Comparison of ENCODE assay signal across 1 cellular context in genomic region chr6:43932259-43932900, GRCh38.
TF ChIP-seq lines count a peak whose summit lies in the region.

No MANE protein-coding gene starts in this region.

TF ChIP-seq in GM23338, 12 proteins besides CTCF, POLR2A, EP300 and RAD21:
- TF ChIP-seq ZNF462 (CRISPR knock-in tag; IDR thresholded peaks at IDR 0.05) (no peak), ZNF331 (CRISPR knock-in tag; IDR thresholded peaks at IDR 0.05; ENCODE audit: low read depth) (no peak), NANOG (IDR thresholded peaks at IDR 0.05; ENCODE audit: borderline replicate concordance) (no peak), POLR2AphosphoS5 (IDR thresholded peaks at IDR 0.05; ENCODE audit: low read depth) (no peak), CREB1 (CRISPR knock-in tag; IDR thresholded peaks at IDR 0.05; ENCODE audit: low read depth) (no peak)
- TF ChIP-seq, protein P1, sequence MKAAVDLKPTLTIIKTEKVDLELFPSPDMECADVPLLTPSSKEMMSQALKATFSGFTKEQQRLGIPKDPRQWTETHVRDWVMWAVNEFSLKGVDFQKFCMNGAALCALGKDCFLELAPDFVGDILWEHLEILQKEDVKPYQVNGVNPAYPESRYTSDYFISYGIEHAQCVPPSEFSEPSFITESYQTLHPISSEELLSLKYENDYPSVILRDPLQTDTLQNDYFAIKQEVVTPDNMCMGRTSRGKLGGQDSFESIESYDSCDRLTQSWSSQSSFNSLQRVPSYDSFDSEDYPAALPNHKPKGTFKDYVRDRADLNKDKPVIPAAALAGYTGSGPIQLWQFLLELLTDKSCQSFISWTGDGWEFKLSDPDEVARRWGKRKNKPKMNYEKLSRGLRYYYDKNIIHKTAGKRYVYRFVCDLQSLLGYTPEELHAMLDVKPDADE (IDR thresholded peaks at IDR 0.05) = no peak
